In genomic region chr22:50756949-50757491, GRCh38 we compare ENCODE assay signal across 8 cellular contexts. TPM values are rescaled to one million over a fixed set of nuclear protein-coding genes. Genes with fewer than 3 reads are reported as not detected.
DNase-seq lines count a peak whose midpoint lies in the region; ATAC-seq and TF ChIP-seq lines count a peak whose summit lies in the region.
"Not testable (repeated sequence)": the region's sequence is repeated elsewhere in the genome, so short reads cannot be mapped to it uniquely, and the experiment has no call there.

No MANE protein-coding gene starts in this region.

- H3K27me3 Mint-ChIP-seq in H9 (ENCODE audit: low read depth), result peaks cover 86% of the 10 kb centered on the region

- H4K5ac ChIP-seq in H9 (ENCODE audit: insufficient read length, low read depth, low read length), result not testable (repeated sequence)

- CTCF ChIA-PET in A673 (lab: Charles Lee), result not testable (repeated sequence)

- BruUV-seq in A673 (replicated peaks; lab: Mats Ljungman, UMichigan), result TSS peak; percentile 75

- H3K79me2 ChIP-seq in H9 (ENCODE audit: insufficient read depth, low read length), result not testable (repeated sequence)

- H4K20me1 ChIP-seq in H9 (ENCODE audit: control insufficient read depth, insufficient read depth, insufficient read length), result not testable (repeated sequence)

- POLR2A ChIA-PET in A673 (lab: Charles Lee; ENCODE audit: low non-redundant PET), result not testable (repeated sequence)

- peak overlapping the region; percentile 60 for H3K4me2 ChIP-seq in H9 (ENCODE audit: insufficient read depth, insufficient read length, low read length)

- H3K27ac ChIP-seq in A673 (ENCODE audit: low read depth, low read length, poor library complexity, severe bottlenecking), result peak overlapping the region; percentile 57
- not testable (repeated sequence) for H3K27ac ChIP-seq in H9 (ENCODE audit: insufficient read length, low read depth, low read length)

- not testable (repeated sequence) for H3K18ac ChIP-seq in H9 (ENCODE audit: insufficient read length, low read depth, low read length)

- not testable (repeated sequence) for H3K56ac ChIP-seq in H9 (ENCODE audit: insufficient read length, low read depth, low read length)

- H3K36me3 Mint-ChIP-seq in H9 (ENCODE audit: insufficient read depth in 1 of 3, low read depth in 3 of 3), result not testable (repeated sequence)

- not testable (repeated sequence) for H3K36me3 ChIP-seq in A673 (ENCODE audit: insufficient read depth, low read length, poor library complexity, severe bottlenecking); mucosa of descending colon (ENCODE audit: low read depth)

- H3K4ac ChIP-seq in H9 (ENCODE audit: low read depth, low read length), result not testable (repeated sequence)

- not testable (repeated sequence) for H4K8ac ChIP-seq in H9 (replicated peaks; ENCODE audit: insufficient read length, low read depth, low read length)

- not testable (repeated sequence) for H3K14ac ChIP-seq in H9 (ENCODE audit: insufficient read depth, low read length)

- H4K91ac ChIP-seq in H9 (ENCODE audit: insufficient read length, low read depth, low read length), result not testable (repeated sequence)

- peak overlapping the region; percentile 82 to 99 for H3K4me3 Mint-ChIP-seq in H9

- DNase-seq in A673 (ENCODE audit: low spot score) (peak; percentile 20), NCI-H82 treated with DMSO at 0.1 percent for 48 hours (lab: John Stamatoyannopoulos, UW; ENCODE audit: unreplicated experiment) (peak; percentile 0), fibroblast of the aortic adventitia (ENCODE audit: low read depth) (peak; percentile 12), mucosa of descending colon (peak; percentile 63 to 67 (median 64))
- DNase-seq in H9, result not testable (repeated sequence)
- DNase-seq in activated naive CD8-positive, alpha-beta T cell treated with anti-CD3 and anti-CD28 coated beads, Interleukin-2, amount 50 U/mL, for 16 hours (ENCODE audit: low read depth, low spot score), result peak; percentile 11
- peak; percentile 51 for DNase-seq in stimulated activated CD4-positive, alpha-beta T cell treated with anti-CD3 and anti-CD28 coated beads, Interleukin-2, amount 100 ng/mL, for 4 hours (ENCODE audit: low read depth)

- peak overlapping the region; percentile 47 to 94 (median 91); a peak in 6 of 7 replicates for H3K27ac Mint-ChIP-seq in H9

- H3K9me3 ChIP-seq in A673 (ENCODE audit: low read depth, low read length, poor library complexity, severe bottlenecking); H9 (ENCODE audit: control insufficient read depth, low read depth, low read length); mucosa of descending colon: not testable (repeated sequence)

- H2BK12ac ChIP-seq in H9 (ENCODE audit: insufficient read length, low read depth, low read length), result not testable (repeated sequence)

- not testable (repeated sequence) for H3K23ac ChIP-seq in H9 (ENCODE audit: insufficient read length, low read depth, low read length)

- H2BK5ac ChIP-seq in H9 (ENCODE audit: insufficient read length, low read length), result not testable (repeated sequence)

- not testable (repeated sequence) for H2BK120ac ChIP-seq in H9 (ENCODE audit: low read depth, low read length, poor library complexity, severe bottlenecking)

- WGBS in H9 (ENCODE audit: extremely low coverage, insufficient read length, low lambda C conversion rate), result no CpG with 5 or more reads among the region's 24 CpGs

- ATAC-seq in activated CD4-positive, CD25-positive, alpha-beta regulatory T cell treated with anti-CD3 and anti-CD28 coated beads, Interleukin-2, amount 50 U/mL, for 24 hours, result peak; percentile 45 to 58
- ATAC-seq in mucosa of descending colon, result not testable (repeated sequence)

- H2AK5ac ChIP-seq in H9 (ENCODE audit: insufficient read length, low read length), result not testable (repeated sequence)

- not testable (repeated sequence) for H2BK20ac ChIP-seq in H9 (ENCODE audit: low read depth, low read length, poor library complexity, severe bottlenecking)

- H3T11ph ChIP-seq in H9 (ENCODE audit: low read length), result not testable (repeated sequence)

- H2AFZ ChIP-seq in H9 (ENCODE audit: low read length), result peak overlapping the region; percentile 78

- not testable (repeated sequence) for H3K23me2 ChIP-seq in H9 (ENCODE audit: insufficient read length, low read depth, low read length, poor library complexity, severe bottlenecking)

- not testable (repeated sequence) for H3K27me3 ChIP-seq in A673 (replicated peaks; ENCODE audit: insufficient read depth, low read depth, low read length, poor library complexity); H9 (ENCODE audit: insufficient read depth, low read length)

- H3K4me1 ChIP-seq in A673 (ENCODE audit: insufficient read depth, low read length, poor library complexity, severe bottlenecking); H9 (ENCODE audit: insufficient read depth, low read length); mucosa of descending colon (ENCODE audit: low read depth): not testable (repeated sequence)

- not testable (repeated sequence) for H3K79me1 ChIP-seq in H9 (ENCODE audit: insufficient read depth, low read depth, low read length, poor library complexity, severe bottlenecking)

- not testable (repeated sequence) for TF ChIP-seq CTCF in A673 (conservative IDR thresholded peaks at IDR 0.05; ENCODE audit: low read depth, low read length); mucosa of descending colon (IDR thresholded peaks at IDR 0.05)
- TF ChIP-seq CTCF in H9 (conservative IDR thresholded peaks at IDR 0.05) (peak; percentile 33; the same call in 2 of the 3 replicates), fibroblast of the aortic adventitia (IDR thresholded peaks at IDR 0.05; ENCODE audit: insufficient read depth, low read length) (peak; percentile 28)

- H3K4me3 ChIP-seq in A673 (ENCODE audit: low read depth, low read length, poor library complexity, severe bottlenecking) (peak overlapping the region; percentile 49), fibroblast of the aortic adventitia (ENCODE audit: low read depth, low read length) (peak overlapping the region; percentile 67)
- not testable (repeated sequence) for H3K4me3 ChIP-seq in mucosa of descending colon

- not testable (repeated sequence) for H3K4me1 Mint-ChIP-seq in H9

- H2BK15ac ChIP-seq in H9 (ENCODE audit: low read depth, low read length), result not testable (repeated sequence)

- intact Hi-C loops in A673 (cut with micrococcal nuclease; ENCODE audit: unreplicated experiment); mucosa of descending colon (cut with DNase I, micrococcal nuclease): not testable (repeated sequence)

- H3K9me3 Mint-ChIP-seq in H9, result not testable (repeated sequence)

- H3K9ac ChIP-seq in H9 (ENCODE audit: extremely low read depth, insufficient read length, low read length), result peak overlapping the region; percentile 37

RNA-seq across cellular contexts. Expression of gene ACR, which starts 19.0 kb away (rescaled TPM):
- total RNA-seq in A673 (2021) (not detected in 2 replicates), H9 (2021) (0.35 TPM in 1 of 2 replicates, not detected in the other), fibroblast of the aortic adventitia (ENCODE audit: low replicate concordance) (not detected in 2 replicates), mucosa of descending colon (1 to 10 TPM in 1 of 3 donors, under 1 TPM in 2; 0.41 to 1.4 (median 0.43) TPM)

RNA-seq across cellular contexts. Expression of gene RABL2B, which starts 26.4 kb away (rescaled TPM):
- total RNA-seq in A673 (2021) (36.8 and 45.2 TPM in 2 replicates), H9 (2021) (18.1 and 19.0 TPM in 2 replicates), fibroblast of the aortic adventitia (ENCODE audit: low replicate concordance) (7.7 and 18.0 TPM in 2 replicates), mucosa of descending colon (10 to 100 TPM; 24.8 to 39.5 (median 38.4) TPM)
